In genomic region chr16:57000271-57001025, GRCh38 we compare ENCODE assay signal across 1 cellular context.
TF ChIP-seq lines count a peak whose summit lies in the region.

No MANE protein-coding gene starts in this region.

TF ChIP-seq in K562, 482 proteins besides CTCF, POLR2A, EP300 and RAD21 (continued from another document):
- TF ChIP-seq THRA (IDR thresholded peaks at IDR 0.05) (no peak), RBM22 (IDR thresholded peaks at IDR 0.05; ENCODE audit: low read depth, low read length, poor library complexity, severe bottlenecking) (no peak), POLR2B (IDR thresholded peaks at IDR 0.05; ENCODE audit: low read depth, partially characterized antibody) (no peak), ZKSCAN3 (CRISPR knock-in tag; IDR thresholded peaks at IDR 0.05) (no peak), SMARCA5 (IDR thresholded peaks at IDR 0.05) (0 out of 2 replicates have a peak, but pooled peaks have one; percentile 37), BDP1 (IDR thresholded peaks at IDR 0.05; ENCODE audit: insufficient read depth, insufficient read length) (no peak), ZNF263 (CRISPR knock-in tag; IDR thresholded peaks at IDR 0.05; ENCODE audit: borderline replicate concordance) (no peak), TSC22D4 (tag; IDR thresholded peaks at IDR 0.05) (no peak), MYC (IDR thresholded peaks at IDR 0.05; ENCODE audit: low read depth, low read length) (no peak), MYC (CRISPR knock-in tag; IDR thresholded peaks at IDR 0.05; ENCODE audit: borderline replicate concordance, low read depth) (no peak), SNIP1 (IDR thresholded peaks at IDR 0.05; ENCODE audit: low read depth) (no peak), AFF1 (IDR thresholded peaks at IDR 0.05; ENCODE audit: low read depth in 1 of 2, partially characterized antibody in 2 of 2) (no peak), KLF10 (CRISPR knock-in tag; IDR thresholded peaks at IDR 0.05) (no peak), RBM25 (IDR thresholded peaks at IDR 0.05; ENCODE audit: low read depth, low read length, severe bottlenecking) (peak; percentile 55), ZKSCAN8 (CRISPR knock-in tag; IDR thresholded peaks at IDR 0.05) (no peak), NCOA1 (IDR thresholded peaks at IDR 0.05; ENCODE audit: low read depth) (no peak), FOSL1 (tag; conservative IDR thresholded peaks at IDR 0.05) (peak; percentile 88), COPS2 (conservative IDR thresholded peaks at IDR 0.05) (no peak), ZNF143 (CRISPR knock-in tag; IDR thresholded peaks at IDR 0.05) (no peak), ZC3H4 (CRISPR knock-in tag; IDR thresholded peaks at IDR 0.05; ENCODE audit: borderline replicate concordance) (no peak)
- TF ChIP-seq, protein P1, sequence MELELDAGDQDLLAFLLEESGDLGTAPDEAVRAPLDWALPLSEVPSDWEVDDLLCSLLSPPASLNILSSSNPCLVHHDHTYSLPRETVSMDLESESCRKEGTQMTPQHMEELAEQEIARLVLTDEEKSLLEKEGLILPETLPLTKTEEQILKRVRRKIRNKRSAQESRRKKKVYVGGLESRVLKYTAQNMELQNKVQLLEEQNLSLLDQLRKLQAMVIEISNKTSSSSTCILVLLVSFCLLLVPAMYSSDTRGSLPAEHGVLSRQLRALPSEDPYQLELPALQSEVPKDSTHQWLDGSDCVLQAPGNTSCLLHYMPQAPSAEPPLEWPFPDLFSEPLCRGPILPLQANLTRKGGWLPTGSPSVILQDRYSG (tag; conservative IDR thresholded peaks at IDR 0.05; ENCODE audit: low read depth): no peak
- TF ChIP-seq, protein P2, sequence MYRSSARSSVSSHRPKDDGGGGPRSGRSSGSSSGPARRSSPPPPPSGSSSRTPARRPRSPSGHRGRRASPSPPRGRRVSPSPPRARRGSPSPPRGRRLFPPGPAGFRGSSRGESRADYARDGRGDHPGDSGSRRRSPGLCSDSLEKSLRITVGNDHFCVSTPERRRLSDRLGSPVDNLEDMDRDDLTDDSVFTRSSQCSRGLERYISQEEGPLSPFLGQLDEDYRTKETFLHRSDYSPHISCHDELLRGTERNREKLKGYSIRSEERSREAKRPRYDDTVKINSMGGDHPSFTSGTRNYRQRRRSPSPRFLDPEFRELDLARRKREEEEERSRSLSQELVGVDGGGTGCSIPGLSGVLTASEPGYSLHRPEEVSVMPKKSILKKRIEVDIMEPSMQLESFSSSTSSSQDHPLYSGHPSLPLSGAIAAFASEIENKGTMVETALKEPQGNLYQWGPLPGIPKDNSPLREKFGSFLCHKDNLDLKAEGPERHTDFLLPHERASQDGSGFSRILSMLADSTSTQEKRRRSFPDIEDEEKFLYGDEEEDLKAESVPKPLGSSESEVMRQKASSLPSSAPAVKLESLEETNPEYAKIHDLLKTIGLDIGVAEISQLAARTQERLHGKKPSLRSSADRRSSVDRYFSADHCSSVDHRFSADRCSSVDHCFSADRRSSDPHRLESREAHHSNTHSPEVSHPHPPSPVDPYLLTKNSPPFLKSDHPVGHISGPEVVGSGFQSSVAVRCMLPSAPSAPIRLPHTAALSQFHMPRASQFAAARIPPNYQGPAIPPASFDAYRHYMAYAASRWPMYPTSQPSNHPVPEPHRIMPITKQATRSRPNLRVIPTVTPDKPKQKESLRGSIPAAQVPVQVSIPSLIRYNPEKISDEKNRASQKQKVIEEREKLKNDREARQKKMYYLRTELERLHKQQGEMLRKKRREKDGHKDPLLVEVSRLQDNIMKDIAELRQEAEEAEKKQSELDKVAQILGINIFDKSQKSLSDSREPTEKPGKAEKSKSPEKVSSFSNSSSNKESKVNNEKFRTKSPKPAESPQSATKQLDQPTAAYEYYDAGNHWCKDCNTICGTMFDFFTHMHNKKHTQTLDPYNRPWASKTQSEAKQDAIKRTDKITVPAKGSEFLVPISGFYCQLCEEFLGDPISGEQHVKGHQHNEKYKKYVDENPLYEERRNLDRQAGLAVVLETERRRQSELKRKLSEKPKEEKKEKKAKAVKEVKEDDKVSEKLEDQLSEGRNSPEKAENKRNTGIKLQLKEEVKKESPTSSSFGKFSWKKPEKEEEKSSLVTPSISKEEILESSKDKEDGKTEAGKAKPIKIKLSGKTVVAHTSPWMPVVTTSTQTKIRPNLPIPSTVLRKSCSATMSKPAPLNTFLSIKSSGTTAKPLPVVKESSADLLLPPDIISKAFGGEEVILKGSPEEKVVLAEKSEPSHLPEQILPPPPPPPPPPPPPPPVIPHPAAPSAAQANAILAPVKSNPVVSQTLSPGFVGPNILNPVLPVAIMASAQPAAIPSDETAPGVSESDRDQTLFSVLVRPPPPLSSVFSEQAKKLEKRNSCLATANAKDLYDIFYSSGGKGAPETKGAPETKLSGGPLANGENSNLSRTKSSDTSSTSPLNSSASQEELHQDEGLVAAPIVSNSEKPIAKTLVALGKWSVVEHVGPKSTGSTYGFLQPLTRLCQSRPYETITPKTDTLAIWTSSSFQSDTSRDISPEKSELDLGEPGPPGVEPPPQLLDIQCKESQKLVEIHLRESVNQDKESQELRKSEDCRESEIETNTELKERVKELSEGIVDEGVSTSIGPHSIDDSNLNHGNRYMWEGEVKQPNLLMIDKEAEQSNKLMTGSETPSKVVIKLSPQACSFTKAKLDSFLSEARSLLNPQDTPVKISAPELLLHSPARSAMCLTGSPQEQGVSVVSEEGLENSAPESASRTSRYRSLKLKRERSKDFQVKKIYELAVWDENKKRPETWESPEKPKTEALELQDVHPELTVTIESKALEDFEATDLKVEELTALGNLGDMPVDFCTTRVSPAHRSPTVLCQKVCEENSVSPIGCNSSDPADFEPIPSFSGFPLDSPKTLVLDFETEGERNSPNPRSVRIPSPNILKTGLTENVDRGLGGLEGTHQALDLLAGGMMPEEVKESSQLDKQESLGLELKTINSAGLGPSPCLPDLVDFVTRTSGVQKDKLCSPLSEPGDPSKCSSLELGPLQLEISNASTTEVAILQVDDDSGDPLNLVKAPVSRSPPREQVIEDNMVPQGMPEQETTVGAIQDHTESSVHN (IDR thresholded peaks at IDR 0.05; ENCODE audit: borderline replicate concordance in 1 of 2, low read depth in 1 of 2): no peak
